ENCODE assay signal across 10 cellular contexts in the genomic region with DNA sequence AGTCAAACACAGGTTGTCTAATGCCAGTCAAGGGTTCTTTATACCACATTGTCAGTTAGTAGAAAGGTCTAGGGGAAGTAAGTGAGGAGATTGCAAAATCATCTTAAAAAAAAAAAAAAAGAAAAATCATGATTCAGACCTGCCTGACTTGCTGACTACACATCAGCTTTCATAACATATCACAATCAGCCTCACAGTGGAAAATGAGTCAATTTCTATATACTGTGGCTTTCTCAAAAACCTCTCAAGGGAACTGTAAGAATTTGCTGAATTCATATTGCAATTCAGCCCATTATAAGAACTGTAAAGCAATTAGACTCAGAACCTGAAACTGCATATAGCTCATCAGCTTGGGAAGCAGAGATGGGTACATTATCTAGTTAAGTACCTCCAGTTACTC.
DNase-seq lines count a peak whose midpoint lies in the region; TF ChIP-seq lines count a peak whose summit lies in the region.
"Had no signal": no experiment of that assay in that cellular context is flagged by ENCODE, and none has a peak within 500 bp of the region (broad histone marks: within the 10 kb centered on the region; RNA-seq: fewer than 3 reads in every experiment).

No MANE protein-coding gene starts in this region.

- DNase-seq in AG04450 (ENCODE audit: low read depth, low spot score) (peak; percentile 60), HPDE6-E6E7 (ENCODE audit: extremely low spot score) (peak; percentile 8), adipocyte (ENCODE audit: low read depth) (peak; percentile 87), kidney epithelial cell (ENCODE audit: low read depth) (peak; percentile 37), NCI-H2171 (lab: John Stamatoyannopoulos, UW) (no peak), 8988T (no peak), germinal center (ENCODE audit: low spot score) (no peak)
- no peak for DNase-seq in CD4-positive, alpha-beta memory T cell
- DNase-seq: DMS 273 treated with DMSO at 0.1 percent for 48 hours, NCI-H1092 treated with DMSO at 0.1 percent for 48 hours had no signal

- peak overlapping the region; percentile 14 for H3K9ac ChIP-seq in adipocyte (ENCODE audit: low read length)

- no peaks in the 10 kb centered on the region for H3K36me3 Mint-ChIP-seq in CD4-positive, alpha-beta memory T cell

- no peak overlapping the region for H3K27ac Mint-ChIP-seq in CD4-positive, alpha-beta memory T cell

- H3K27ac ChIP-seq in AG04450 (ENCODE audit: low read depth, low read length) = no peak overlapping the region
- H3K27ac ChIP-seq in CD4-positive, alpha-beta memory T cell (ENCODE audit: low read depth, low read length) = no peak overlapping the region

- intact Hi-C loops in CD4-positive, alpha-beta memory T cell (cut with micrococcal nuclease) = no loop called here

- no peak overlapping the region for H3K4me3 Mint-ChIP-seq in CD4-positive, alpha-beta memory T cell

- H3K36me3 ChIP-seq in adipocyte (ENCODE audit: control insufficient read depth, insufficient read depth, low read length, severe bottlenecking) = no peaks in the 10 kb centered on the region
- no peaks in the 10 kb centered on the region for H3K36me3 ChIP-seq in kidney epithelial cell (ENCODE audit: control insufficient read depth, insufficient read depth, low read length)
- H3K36me3 ChIP-seq in CD4-positive, alpha-beta memory T cell (ENCODE audit: insufficient read depth, low read length) = no peaks in the 10 kb centered on the region

- CTCF ChIA-PET in AG04450 (lab: Charles Lee) = interaction anchor here (1.3 kb wide), 1 partner anchor 435 kb away, joined by 3 read pairs; no protein-coding TSS in a partner anchor
- CTCF ChIA-PET in CD4-positive, alpha-beta memory T cell (lab: Charles Lee; ENCODE audit: partially characterized antibody) = no interaction called here

- H3K27me3 ChIP-seq in AG04450 (ENCODE audit: control insufficient read depth, insufficient read depth, low read length) = no peaks in the 10 kb centered on the region
- no peaks in the 10 kb centered on the region for H3K27me3 ChIP-seq in adipocyte (replicated peaks; ENCODE audit: control insufficient read depth, insufficient read depth, low read length)
- no peaks in the 10 kb centered on the region for H3K27me3 ChIP-seq in kidney epithelial cell (ENCODE audit: control insufficient read depth, insufficient read depth, low read length)
- H3K27me3 ChIP-seq in CD4-positive, alpha-beta memory T cell (ENCODE audit: insufficient read depth, low read length) = no peaks in the 10 kb centered on the region

- H3K27me3 Mint-ChIP-seq in CD4-positive, alpha-beta memory T cell = no peaks in the 10 kb centered on the region

- no peaks in the 10 kb centered on the region for H3K9me3 ChIP-seq in AG04450 (ENCODE audit: control insufficient read depth, insufficient read depth, low read length)
- no peaks in the 10 kb centered on the region for H3K9me3 ChIP-seq in adipocyte (ENCODE audit: control insufficient read depth, low read length)
- no peaks in the 10 kb centered on the region for H3K9me3 ChIP-seq in CD4-positive, alpha-beta memory T cell (ENCODE audit: control insufficient read depth in 1 of 2, low read length in 2 of 2)

- H3K4me1 ChIP-seq in adipocyte (ENCODE audit: control insufficient read depth, insufficient read depth, low read length) = peaks cover 29% of the 10 kb centered on the region
- H3K4me1 ChIP-seq in CD4-positive, alpha-beta memory T cell (ENCODE audit: insufficient read depth, low read length) = no peaks in the 10 kb centered on the region

- TF ChIP-seq CTCF in AG04450 (IDR thresholded peaks at IDR 0.05; ENCODE audit: low read depth, low read length) (no peak), kidney epithelial cell (IDR thresholded peaks at IDR 0.05; ENCODE audit: insufficient read depth, low read length, poor library complexity, severe bottlenecking) (no peak)

- no peak overlapping the region for H3K4me3 ChIP-seq in AG04450 (ENCODE audit: low read depth, low read length)
- no peak overlapping the region for H3K4me3 ChIP-seq in adipocyte (ENCODE audit: low read length)
- no peak overlapping the region for H3K4me3 ChIP-seq in kidney epithelial cell (ENCODE audit: low read depth, low read length)
- H3K4me3 ChIP-seq in CD4-positive, alpha-beta memory T cell (ENCODE audit: low read length in 2 of 2) = no peak overlapping the region

- H3K9me3 Mint-ChIP-seq in CD4-positive, alpha-beta memory T cell = peaks cover 0 to 6% (median 0%) of the 10 kb centered on the region in 8 donors

- H3K4me1 Mint-ChIP-seq in CD4-positive, alpha-beta memory T cell = no peaks in the 10 kb centered on the region

- POLR2A ChIA-PET in AG04450 (lab: Yijun Ruan, JAX) = interaction anchor here (0.7 kb wide), 1 partner anchor 197 kb away, joined by 3 read pairs; no protein-coding TSS in a partner anchor
- POLR2A ChIA-PET in CD4-positive, alpha-beta memory T cell (lab: Charles Lee; ENCODE audit: partially characterized antibody) = no interaction called here

Comparison
In these comparisons a context has a peak if more than half of its experiments do, and no peak if none do; other contexts are left out.
1. DNase-seq: peak in AG04450 (single experiment), HPDE6-E6E7 (single experiment), adipocyte (single experiment) and kidney epithelial cell (single experiment); none in NCI-H2171 (single experiment), CD4-positive, alpha-beta memory T cell (0 of 5), 8988T (single experiment) and germinal center (single experiment).